Comparison of ENCODE assay signal across 10 cellular contexts in the genomic region with DNA sequence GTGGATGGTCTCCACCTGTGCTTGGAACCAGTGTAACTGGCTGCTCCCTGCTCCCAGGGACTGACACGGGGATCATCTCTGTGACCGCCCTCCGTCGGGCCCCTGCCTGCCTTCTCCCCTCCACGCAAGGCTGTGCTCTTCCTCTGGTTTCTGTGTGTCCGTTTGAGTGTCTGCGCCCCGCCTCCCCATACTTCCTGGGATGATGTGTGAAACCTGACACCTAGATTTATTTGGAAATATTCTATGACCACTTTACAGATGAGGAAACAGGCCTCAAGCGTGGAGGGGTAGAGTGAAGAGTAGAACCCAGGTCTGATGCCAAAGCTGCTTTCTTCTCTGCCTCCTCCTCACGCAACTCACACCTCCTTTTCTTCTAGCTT. TPM values are rescaled to one million over a fixed set of nuclear protein-coding genes. Genes with fewer than 3 reads are reported as not detected.
DNase-seq lines count a peak whose midpoint lies in the region; ATAC-seq and TF ChIP-seq lines count a peak whose summit lies in the region.
"Had no signal": no experiment of that assay in that cellular context is flagged by ENCODE, and none has a peak within 500 bp of the region (broad histone marks: within the 10 kb centered on the region; RNA-seq: fewer than 3 reads in every experiment).

No MANE protein-coding gene starts in this region.

- TF ChIP-seq POLR2A in right lobe of liver (IDR thresholded peaks at IDR 0.05), result no peak

- DNase-seq in DMS 273 (lab: John Stamatoyannopoulos, UW; ENCODE audit: unreplicated experiment) (peak; percentile 74), DMS 273 treated with DMSO at 0.1 percent for 48 hours (lab: John Stamatoyannopoulos, UW) (no peak), right lobe of liver (no peak), NCI-H1105 treated with DMSO at 0.1 percent for 48 hours (lab: John Stamatoyannopoulos, UW) (no peak)
- DNase-seq: activated CD4-positive, alpha-beta T cell treated with anti-CD3 and anti-CD28 coated beads for 1 hour; central memory CD4-positive, alpha-beta T cell had no signal

- no peaks in the 10 kb centered on the region for H3K9me3 ChIP-seq in right lobe of liver

- peak overlapping the region; percentile 45 to 68 (median 65) for H3K4me3 Mint-ChIP-seq in brain

- intact Hi-C loops in right lobe of liver (cut with DNase I), result no loop called here

- H3K9me3 Mint-ChIP-seq in brain, result peaks cover 0 to 4% (median 0%) of the 10 kb centered on the region in 5 experiments

- no peaks in the 10 kb centered on the region for H3K27me3 Mint-ChIP-seq in brain

- peaks cover 57% of the 10 kb centered on the region for H3K4me1 Mint-ChIP-seq in brain

- H3K27ac Mint-ChIP-seq in brain, result peak overlapping the region; percentile 86 to 98 (median 95)

- no peaks in the 10 kb centered on the region for H3K36me3 Mint-ChIP-seq in brain

- no peak overlapping the region for H3K4me3 ChIP-seq in right lobe of liver

- ATAC-seq in right lobe of liver, result no peak
- ATAC-seq in HG03571 (IDR thresholded peaks at IDR 0.05; ENCODE audit: unreplicated experiment), result no peak
- no peak for ATAC-seq in GM19467 (IDR thresholded peaks at IDR 0.05; ENCODE audit: unreplicated experiment)

- WGBS in right lobe of liver (ENCODE audit: insufficient coverage, low coverage, low lambda C conversion rate, missing lambda C conversion rate), result 86% methylated on average over 1 of the region's 10 CpGs

- TF ChIP-seq CTCF in brain (conservative IDR thresholded peaks at IDR 0.05) (no peak), right lobe of liver (IDR thresholded peaks at IDR 0.05) (no peak)

- peaks cover 2 to 32% (median 15%) of the 10 kb centered on the region in 4 donors for H3K4me1 ChIP-seq in right lobe of liver

- H3K36me3 ChIP-seq in right lobe of liver, result peaks cover 0 to 9% (median 3%) of the 10 kb centered on the region in 4 donors

- no peaks in the 10 kb centered on the region for H3K27me3 ChIP-seq in right lobe of liver

- peak overlapping the region in 2 of 3 donors; percentile 47 to 51 for H3K27ac ChIP-seq in right lobe of liver
- peak overlapping the region; percentile 97 for H3K27ac ChIP-seq in temporal lobe (ENCODE audit: low read depth, low read length)

RNA-seq across cellular contexts. Expression of a gene that starts 24.3 kb away (rescaled TPM):
- 11.4 TPM for polyA plus RNA-seq in brain (ENCODE audit: insufficient read depth, low read depth, low replicate concordance)
- total RNA-seq in right lobe of liver (10 to 100 TPM; 15.3 to 24.3 (median 16.7) TPM), temporal lobe (0.98 TPM)

RNA-seq across cellular contexts. Expression of a gene that starts 48.9 kb away (rescaled TPM):
- polyA plus RNA-seq in brain (ENCODE audit: insufficient read depth, low read depth, low replicate concordance), result 56.4 TPM
- total RNA-seq in right lobe of liver (10 to 100 TPM; 10.7 to 38.8 (median 21.0) TPM), temporal lobe (6.9 TPM)
